Comparison of ENCODE assay signal across 23 cellular contexts in the genomic region with DNA sequence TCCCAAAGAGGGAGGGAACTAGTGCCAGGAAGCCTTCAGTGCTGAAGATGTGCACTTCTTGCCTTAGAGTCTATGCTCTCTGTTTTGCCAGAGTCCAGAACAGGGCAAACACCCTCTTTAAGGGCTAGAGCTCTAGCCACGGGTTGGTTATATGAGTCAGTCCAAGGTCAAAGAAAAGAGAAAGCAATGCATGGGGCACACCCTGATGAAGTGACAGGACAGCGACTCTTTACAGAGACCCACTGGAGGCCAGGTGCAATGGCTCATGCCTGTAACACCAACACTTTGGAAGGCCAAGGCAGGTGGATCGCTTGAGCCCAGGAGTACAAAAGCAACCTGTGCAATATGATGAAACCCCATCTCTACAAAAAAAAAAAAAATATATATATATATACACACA.
"Had no signal": no experiment of that assay in that cellular context is flagged by ENCODE, and none has a peak within 500 bp of the region (broad histone marks: within the 10 kb centered on the region; RNA-seq: fewer than 3 reads in every experiment).

No MANE protein-coding gene starts in this region.

- H3K27ac Mint-ChIP-seq: activated CD4-positive, alpha-beta memory T cell treated with anti-CD3 and anti-CD28 coated beads, Interleukin-2, amount 10 ng/mL, durations not matched to agents 7 days and 5 days; activated naive CD8-positive, alpha-beta T cell treated with anti-CD3 and anti-CD28 coated beads, Interleukin-2, amount 10 ng/mL, durations not matched to agents 7 days and 5 days; activated T-cell treated with anti-CD3 and anti-CD28 coated beads, Interleukin-2, amount 50 U/mL, for 24 hours; activated T-helper 2 cell treated with anti-CD3 and anti-CD28 coated beads, Interferon-gamma antibody, Interleukin-2, Interleukin-4, amounts not matched to agents 10 μg/mL and 5 μg/mL and 100 μg/mL, durations not matched to agents 14 hours and 24 hours and 36 hours; mesothelial cell of epicardium; stimulated activated effector memory CD8-positive, alpha-beta T cell treated with anti-CD3 and anti-CD28 coated beads, Interleukin-12 subunit alpha, Interleukin-12 subunit beta, amount 100 ng/mL, for 72 hours; type B pancreatic cell had no signal

- DNase-seq: activated CD4-positive, alpha-beta memory T cell treated with anti-CD3 and anti-CD28 coated beads, Interleukin-2, amount 10 ng/mL, durations not matched to agents 7 days and 5 days; activated CD4-positive, alpha-beta T cell treated with anti-CD3 and anti-CD28 coated beads for 48 hours; activated CD4-positive, CD25-positive, alpha-beta regulatory T cell; activated naive CD4-positive, alpha-beta T cell treated with Interleukin-2 at 50 U/mL for 16 hours; activated naive CD8-positive, alpha-beta T cell treated with anti-CD3 and anti-CD28 coated beads, Interleukin-2, amount 10 ng/mL, durations not matched to agents 7 days and 5 days; activated T-cell treated with anti-CD3 and anti-CD28 coated beads, Interleukin-2, amount 50 U/mL, for 24 hours; central memory CD4-positive, alpha-beta T cell; dorsolateral prefrontal cortex; lower lobe of right lung; retina; SK-N-SH; small intestine; stimulated activated CD4-positive, alpha-beta T cell treated with anti-CD3 and anti-CD28 coated beads, Interleukin-4, amount 100 ng/mL, for 24 hours; stomach; T1000; testis had no signal

- H3K27ac ChIP-seq: dorsolateral prefrontal cortex, lower lobe of right lung, testis had no signal

- H3K36me3 Mint-ChIP-seq: mesothelial cell of epicardium had no signal

- H3K4me3 ChIP-seq: body of pancreas, dorsolateral prefrontal cortex, heart left ventricle, lower lobe of right lung, stomach, testis had no signal

- H3K27me3 ChIP-seq: body of pancreas, heart left ventricle, stomach, testis had no signal

- H3K4me3 Mint-ChIP-seq: activated CD4-positive, alpha-beta memory T cell treated with anti-CD3 and anti-CD28 coated beads, Interleukin-2, amount 10 ng/mL, durations not matched to agents 7 days and 5 days; activated naive CD8-positive, alpha-beta T cell treated with anti-CD3 and anti-CD28 coated beads, Interleukin-2, amount 10 ng/mL, durations not matched to agents 7 days and 5 days; activated T-cell treated with anti-CD3 and anti-CD28 coated beads, Interleukin-2, amount 50 U/mL, for 24 hours; mesothelial cell of epicardium; neural crest cell; stimulated activated effector memory CD8-positive, alpha-beta T cell treated with anti-CD3 and anti-CD28 coated beads, Interleukin-12 subunit alpha, Interleukin-12 subunit beta, amount 100 ng/mL, for 72 hours; type B pancreatic cell had no signal

- H3K36me3 ChIP-seq: lower lobe of right lung had no signal

- ATAC-seq: body of pancreas; lower lobe of right lung; stimulated activated effector memory CD8-positive, alpha-beta T cell treated with anti-CD3 and anti-CD28 coated beads, Interleukin-12 subunit alpha, Interleukin-12 subunit beta, amount 100 ng/mL, for 72 hours had no signal

- H3K9me3 ChIP-seq: body of pancreas, heart left ventricle, lower lobe of right lung, SK-N-SH, stomach, testis had no signal

- H3K27me3 Mint-ChIP-seq: activated T-cell treated with anti-CD3 and anti-CD28 coated beads, Interleukin-2, amount 50 U/mL, for 24 hours; type B pancreatic cell had no signal

- H3K9me3 Mint-ChIP-seq: activated CD4-positive, alpha-beta memory T cell treated with anti-CD3 and anti-CD28 coated beads, Interleukin-2, amount 10 ng/mL, durations not matched to agents 7 days and 5 days; activated T-cell treated with anti-CD3 and anti-CD28 coated beads, Interleukin-2, amount 50 U/mL, for 24 hours; activated T-helper 2 cell treated with anti-CD3 and anti-CD28 coated beads, Interferon-gamma antibody, Interleukin-2, Interleukin-4, amounts not matched to agents 10 μg/mL and 5 μg/mL and 100 μg/mL, durations not matched to agents 14 hours and 24 hours and 36 hours; mesothelial cell of epicardium; neural crest cell; stimulated activated effector memory CD8-positive, alpha-beta T cell treated with anti-CD3 and anti-CD28 coated beads, Interleukin-12 subunit alpha, Interleukin-12 subunit beta, amount 100 ng/mL, for 72 hours; type B pancreatic cell had no signal
